In the genomic region with DNA sequence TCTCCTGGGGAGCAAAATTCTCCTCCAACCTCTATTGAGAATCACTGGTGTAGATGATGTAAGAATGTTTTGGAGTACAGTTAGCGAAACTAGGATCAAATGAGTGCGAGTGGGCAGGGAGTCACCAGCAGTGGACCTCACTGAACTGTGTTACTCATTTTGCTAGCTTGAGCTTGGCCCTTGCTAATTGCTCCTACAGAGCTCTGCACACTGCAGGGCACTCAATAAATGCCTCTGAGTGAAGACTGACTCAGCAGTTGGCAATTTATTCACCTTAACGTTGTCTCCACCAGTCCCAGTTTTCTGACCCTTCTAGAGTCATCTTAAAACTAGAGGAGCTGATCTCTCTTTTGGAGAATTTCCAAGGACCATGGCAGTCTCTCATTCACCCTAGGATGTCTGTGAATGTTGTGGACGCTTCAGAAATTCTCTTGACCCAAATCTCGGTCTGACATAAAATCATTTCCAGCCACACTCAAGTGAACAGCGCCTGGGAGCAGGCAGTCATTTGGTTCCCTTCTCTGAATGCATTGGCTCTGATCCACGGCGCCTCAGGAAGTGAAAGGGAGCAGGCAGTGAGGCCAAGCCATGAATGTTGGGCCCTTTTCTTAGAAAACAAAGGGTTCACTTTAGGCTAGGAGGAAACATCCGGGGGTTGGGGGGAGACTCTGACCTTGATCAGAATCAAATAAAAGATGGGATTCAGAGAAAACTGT, we compare ENCODE assay signal across 10 cellular contexts.
DNase-seq lines count a peak whose midpoint lies in the region; ATAC-seq and TF ChIP-seq lines count a peak whose summit lies in the region.
"Had no signal": no experiment of that assay in that cellular context is flagged by ENCODE, and none has a peak within 500 bp of the region (broad histone marks: within the 10 kb centered on the region; RNA-seq: fewer than 3 reads in every experiment).

No MANE protein-coding gene starts in this region.

- H3K4me1 Mint-ChIP-seq in activated naive CD8-positive, alpha-beta T cell treated with anti-CD3 and anti-CD28 coated beads, Interleukin-2, amount 50 U/mL, for 24 hours, result peaks cover 9% of the 10 kb centered on the region
- H3K4me1 Mint-ChIP-seq in activated naive CD8-positive, alpha-beta T cell treated with anti-CD3 and anti-CD28 coated beads for 36 hours, result peaks cover 9% of the 10 kb centered on the region

- H3K4me3 Mint-ChIP-seq in activated naive CD8-positive, alpha-beta T cell treated with anti-CD3 and anti-CD28 coated beads, Interleukin-2, amount 50 U/mL, for 24 hours, result no peak overlapping the region
- H3K4me3 Mint-ChIP-seq in activated naive CD8-positive, alpha-beta T cell treated with anti-CD3 and anti-CD28 coated beads for 36 hours, result no peak overlapping the region

- peaks cover 3% of the 10 kb centered on the region for H3K4me1 ChIP-seq in right cardiac atrium (ENCODE audit: control insufficient read depth, insufficient read depth, low read length)
- peaks cover 5 to 10% of the 10 kb centered on the region in 2 donors for H3K4me1 ChIP-seq in thyroid gland

- H3K9me3 ChIP-seq in right cardiac atrium (ENCODE audit: control insufficient read depth, low read length) (no peaks in the 10 kb centered on the region), thyroid gland (no peaks in the 10 kb centered on the region)

- no peaks in the 10 kb centered on the region for H3K36me3 Mint-ChIP-seq in activated naive CD8-positive, alpha-beta T cell treated with anti-CD3 and anti-CD28 coated beads, Interleukin-2, amount 50 U/mL, for 24 hours (ENCODE audit: low read depth)
- H3K36me3 Mint-ChIP-seq in activated naive CD8-positive, alpha-beta T cell treated with anti-CD3 and anti-CD28 coated beads for 36 hours, result no peaks in the 10 kb centered on the region

- no peaks in the 10 kb centered on the region for H3K27me3 ChIP-seq in right cardiac atrium (ENCODE audit: control insufficient read depth, insufficient read depth)
- H3K27me3 ChIP-seq in thyroid gland, result no peaks in the 10 kb centered on the region

- TF ChIP-seq POLR2A in thyroid gland (IDR thresholded peaks at IDR 0.05), result no peak

- H3K36me3 ChIP-seq in thyroid gland, result no peaks in the 10 kb centered on the region

- intact Hi-C loops in right cardiac atrium (cut with DNase I) (loop anchor here in 1 of 4 donors (5.0 kb wide), 1 partner anchor 1040 kb away; no protein-coding TSS in a partner anchor), thyroid gland (cut with DNase I) (no loop called here)

- H3K4me3 ChIP-seq in right cardiac atrium (ENCODE audit: low read length) (no peak overlapping the region), thyroid gland (replicated peaks in 1 of 3) (no peak overlapping the region)

- TF ChIP-seq CTCF in thyroid gland (IDR thresholded peaks at IDR 0.05), result no peak

- no peaks in the 10 kb centered on the region for H3K9me3 Mint-ChIP-seq in activated naive CD8-positive, alpha-beta T cell treated with anti-CD3 and anti-CD28 coated beads, Interleukin-2, amount 50 U/mL, for 24 hours
- no peaks in the 10 kb centered on the region for H3K9me3 Mint-ChIP-seq in activated naive CD8-positive, alpha-beta T cell treated with anti-CD3 and anti-CD28 coated beads for 36 hours

- 29% methylated on average over 9 of the region's 9 CpGs for WGBS in right cardiac atrium
- 19 to 22% methylated on average over 9 of the region's 9 CpGs for WGBS in thyroid gland, 2 donors

- ATAC-seq in activated naive CD8-positive, alpha-beta T cell treated with anti-CD3 and anti-CD28 coated beads, Interleukin-2, amount 50 U/mL, for 24 hours, result peak; percentile 6
- ATAC-seq in right cardiac atrium (peak; percentile 54 to 71), GM18519 (IDR thresholded peaks at IDR 0.05; ENCODE audit: low FRiP score, unreplicated experiment) (no peak)

- peaks cover 10% of the 10 kb centered on the region for H3K27me3 Mint-ChIP-seq in activated naive CD8-positive, alpha-beta T cell treated with anti-CD3 and anti-CD28 coated beads, Interleukin-2, amount 50 U/mL, for 24 hours
- peaks cover 16% of the 10 kb centered on the region for H3K27me3 Mint-ChIP-seq in activated naive CD8-positive, alpha-beta T cell treated with anti-CD3 and anti-CD28 coated beads for 36 hours

- DNase-seq in activated naive CD8-positive, alpha-beta T cell treated with anti-CD3 and anti-CD28 coated beads, Interleukin-2, amount 50 U/mL, for 24 hours, result no peak
- DNase-seq in activated naive CD8-positive, alpha-beta T cell treated with anti-CD3 and anti-CD28 coated beads for 36 hours, result no peak
- peak; percentile 45 for DNase-seq in T1000 (lab: John Stamatoyannopoulos, UW)
- peak; percentile 47 to 78 (median 74) for DNase-seq in right cardiac atrium
- peak; percentile 93 to 95 for DNase-seq in thyroid gland
- DNase-seq in activated naive CD4-positive, alpha-beta T cell treated with Interleukin-2 at 50 U/mL for 16 hours, result no peak
- no peak for DNase-seq in T-helper 2 cell
- DNase-seq: ACHN, NCI-H1092 treated with DMSO at 0.1 percent for 48 hours had no signal

- no peak overlapping the region for H3K27ac Mint-ChIP-seq in activated naive CD8-positive, alpha-beta T cell treated with anti-CD3 and anti-CD28 coated beads, Interleukin-2, amount 50 U/mL, for 24 hours
- H3K27ac Mint-ChIP-seq in activated naive CD8-positive, alpha-beta T cell treated with anti-CD3 and anti-CD28 coated beads for 36 hours, result no peak overlapping the region

- no peak overlapping the region for H3K27ac ChIP-seq in right cardiac atrium (ENCODE audit: low read length)
- peak overlapping the region; percentile 30 to 54 (median 48) for H3K27ac ChIP-seq in thyroid gland

Comparison
In these comparisons a context has a peak if more than half of its experiments do, and no peak if none do; other contexts are left out.
1. DNase-seq: peak in T1000 (single experiment), right cardiac atrium (3 of 3) and thyroid gland (2 of 2); none in activated naive CD8-positive, alpha-beta T cell treated with anti-CD3 and anti-CD28 coated beads, Interleukin-2, amount 50 U/mL, for 24 hours (single experiment), activated naive CD8-positive, alpha-beta T cell treated with anti-CD3 and anti-CD28 coated beads for 36 hours (single experiment), activated naive CD4-positive, alpha-beta T cell treated with Interleukin-2 at 50 U/mL for 16 hours (single experiment) and T-helper 2 cell (0 of 5).